ENCODE assay signal across 8 cellular contexts in the genomic region with DNA sequence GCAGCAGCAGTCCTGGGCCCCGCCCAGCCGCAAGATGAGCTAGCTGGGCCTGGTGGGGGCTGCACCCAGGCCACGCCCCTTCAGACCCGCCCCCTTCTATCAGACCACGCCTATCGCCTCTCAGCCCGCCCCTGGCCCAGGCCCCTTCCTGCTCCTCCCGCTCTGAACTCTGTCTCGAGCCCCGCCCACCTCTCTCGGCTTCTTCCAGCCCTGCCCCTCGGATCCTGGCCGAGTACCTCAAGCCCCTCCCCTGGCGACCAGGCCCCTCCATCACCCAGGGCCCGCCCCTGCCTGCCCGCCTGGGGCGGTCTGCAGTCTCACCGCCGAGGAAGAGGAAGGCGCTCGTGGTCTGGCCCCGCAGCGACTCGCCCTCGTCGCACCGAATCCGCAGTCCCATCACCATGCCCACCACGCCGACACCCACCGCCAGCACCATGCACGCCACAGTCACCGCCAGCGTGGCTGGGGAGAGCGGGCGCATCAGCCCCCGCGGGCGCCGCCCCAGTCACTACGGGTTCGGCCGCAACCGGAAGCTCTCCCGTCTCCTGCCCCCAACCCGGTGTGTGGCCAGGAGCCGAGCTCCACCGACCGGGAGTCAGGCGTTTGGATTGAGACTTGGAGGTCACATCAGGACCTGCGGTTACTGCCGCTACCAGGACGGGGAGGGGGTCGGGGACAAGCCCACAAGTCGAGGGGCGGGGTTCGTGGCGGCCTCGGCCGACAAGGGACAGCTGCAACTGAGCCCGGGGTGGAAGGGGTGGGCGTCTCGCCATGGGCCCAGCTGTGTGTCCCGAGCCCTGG. TPM values are rescaled to one million over a fixed set of nuclear protein-coding genes. Genes with fewer than 3 reads are reported as not detected.
DNase-seq lines count a peak whose midpoint lies in the region; ATAC-seq and TF ChIP-seq lines count a peak whose summit lies in the region.

No MANE protein-coding gene starts in this region.

- no peaks in the 10 kb centered on the region for H3K9me3 ChIP-seq in DND-41 (ENCODE audit: insufficient read depth, low read length, severe bottlenecking)
- no peaks in the 10 kb centered on the region for H3K9me3 ChIP-seq in KOPT-K1 (ENCODE audit: insufficient read depth, low read length, poor library complexity, severe bottlenecking)

- 0 to 1% (median 0%) methylated on average over 48 to 64 of the region's 64 CpGs for WGBS in adipose tissue, 3 donors

- H3K27ac ChIP-seq in DND-41 (ENCODE audit: low read length) (peak overlapping the region; percentile 97), KOPT-K1 (ENCODE audit: low read depth, low read length, poor library complexity, severe bottlenecking) (peak overlapping the region; percentile 82), adipose tissue (ENCODE audit: low read depth, low read length) (peak overlapping the region; percentile 11)

- H3K4me3 ChIP-seq in DND-41 (ENCODE audit: low read depth in 1 of 2, low read length in 2 of 2): peak overlapping the region; percentile 62 to 88

- H3K27me3 ChIP-seq in DND-41 (ENCODE audit: insufficient read depth, low read length, poor library complexity): no peaks in the 10 kb centered on the region

- H4K20me1 ChIP-seq in DND-41 (ENCODE audit: insufficient read depth, low read length): peaks cover 11% of the 10 kb centered on the region

- peak overlapping the region; percentile 83 for H3K9ac ChIP-seq in DND-41 (ENCODE audit: low read depth, low read length)

- H3K36me3 ChIP-seq in DND-41 (ENCODE audit: insufficient read depth, low read length) (no peaks in the 10 kb centered on the region; the same call in 1 of the 2 replicates), KOPT-K1 (ENCODE audit: insufficient read depth, low read length) (no peaks in the 10 kb centered on the region)

- peaks cover 41% of the 10 kb centered on the region for H3K79me2 ChIP-seq in DND-41 (ENCODE audit: insufficient read depth, low read length)

- TF ChIP-seq CTCF in DND-41 (IDR thresholded peaks at IDR 0.05; ENCODE audit: borderline replicate concordance, extremely low read depth, low read length, poor library complexity, severe bottlenecking) (no peak), type B pancreatic cell (conservative IDR thresholded peaks at IDR 0.05) (no peak)

- peaks cover 3% of the 10 kb centered on the region for H3K27me3 Mint-ChIP-seq in type B pancreatic cell

- peaks cover 22% of the 10 kb centered on the region for H3K4me1 Mint-ChIP-seq in type B pancreatic cell (ENCODE audit: unreplicated experiment)

- H3K27ac Mint-ChIP-seq in type B pancreatic cell: peak overlapping the region; percentile 100

- peak overlapping the region; percentile 98 for H3K4me3 Mint-ChIP-seq in type B pancreatic cell

- peaks cover 67% of the 10 kb centered on the region for H3K4me1 ChIP-seq in DND-41 (ENCODE audit: insufficient read depth, low read length)

- ATAC-seq in DND-41 (ENCODE audit: insufficient read depth, low read depth): peak; percentile 77
- peak; percentile 74 for ATAC-seq in GM21737 (IDR thresholded peaks at IDR 0.05; ENCODE audit: unreplicated experiment)

- no peaks in the 10 kb centered on the region for H3K36me3 Mint-ChIP-seq in type B pancreatic cell

- peak overlapping the region; percentile 79 for H2AFZ ChIP-seq in DND-41 (ENCODE audit: low read depth, low read length)

- H3K9me3 Mint-ChIP-seq in type B pancreatic cell: no peaks in the 10 kb centered on the region

- DNase-seq in DND-41 (peak; percentile 99), SW480 (ENCODE audit: low spot score) (peak; percentile 99), cardiac septum (ENCODE audit: low spot score) (peak; percentile 100), pons (ENCODE audit: low spot score) (peak; percentile 98), type B pancreatic cell (ENCODE audit: extremely low spot score, unreplicated experiment) (peak; percentile 99)

- intact Hi-C loops in cardiac septum (cut with DNase I): loop anchor here (2.0 kb wide), 3 partner anchors 27 to 321 kb away; no protein-coding TSS in a partner anchor

- peak overlapping the region; percentile 88 for H3K4me2 ChIP-seq in DND-41 (ENCODE audit: insufficient read depth, low read length)

RNA-seq across cellular contexts. Expression of gene CLDND2, which starts 1.0 kb away (rescaled TPM):
- polyA plus RNA-seq in adipose tissue: 1 to 10 TPM in 1 of 3 donors, under 1 TPM in 2; 0.48 to 3.3 (median 0.49) TPM
- total RNA-seq in cardiac septum: 1.0 TPM
- 0.97 TPM in 1 of 2 replicates, not detected in the other for total RNA-seq in type B pancreatic cell (ENCODE audit: low replicate concordance)

RNA-seq across cellular contexts. Expression of gene ETFB, which starts 1.6 kb away (rescaled TPM):
- 100 to 1,000 TPM in 2 of 3 donors, 10 to 100 TPM in 1; 99.6 to 407 (median 224) TPM for polyA plus RNA-seq in adipose tissue
- total RNA-seq in cardiac septum (180 TPM), type B pancreatic cell (ENCODE audit: low replicate concordance) (76.3 and 81.9 TPM in 2 replicates)

RNA-seq across cellular contexts. Expression of gene NKG7, which starts 4.7 kb away (rescaled TPM):
- 10 to 100 TPM in 1 of 3 donors, 1 to 10 TPM in 2; 1.5 to 10.3 (median 9.1) TPM for polyA plus RNA-seq in adipose tissue
- total RNA-seq in cardiac septum (3.6 TPM), type B pancreatic cell (ENCODE audit: low replicate concordance) (not detected in 2 replicates)

RNA-seq across cellular contexts. Expression of gene LIM2, which starts 20.0 kb away (rescaled TPM):
- not detected for polyA plus RNA-seq in adipose tissue
- total RNA-seq in cardiac septum: not detected
- 19.5 TPM in 1 of 2 replicates, not detected in the other for total RNA-seq in type B pancreatic cell (ENCODE audit: low replicate concordance)

RNA-seq across cellular contexts. Expression of gene C19orf84, which starts 22.6 kb away (rescaled TPM):
- polyA plus RNA-seq in adipose tissue: under 1 TPM in 1 of 3 donors, not detected in 2; 0.56 TPM
- total RNA-seq in cardiac septum: not detected
- total RNA-seq in type B pancreatic cell (ENCODE audit: low replicate concordance): 0.43 TPM in 1 of 2 replicates, not detected in the other

Comparison
In these comparisons a context has a peak if more than half of its experiments do, and no peak if none do; other contexts are left out.
1. Peak in every context shown above with its lines: DNase-seq, ATAC-seq, H3K4me3 ChIP-seq and H3K27ac ChIP-seq.
2. H3K27ac ChIP-seq: peak in every context shown above with its lines; median percentile 97 in DND-41; 82 in KOPT-K1; 11 in adipose tissue.